Comparison of ENCODE assay signal across 8 cellular contexts in the genomic region with DNA sequence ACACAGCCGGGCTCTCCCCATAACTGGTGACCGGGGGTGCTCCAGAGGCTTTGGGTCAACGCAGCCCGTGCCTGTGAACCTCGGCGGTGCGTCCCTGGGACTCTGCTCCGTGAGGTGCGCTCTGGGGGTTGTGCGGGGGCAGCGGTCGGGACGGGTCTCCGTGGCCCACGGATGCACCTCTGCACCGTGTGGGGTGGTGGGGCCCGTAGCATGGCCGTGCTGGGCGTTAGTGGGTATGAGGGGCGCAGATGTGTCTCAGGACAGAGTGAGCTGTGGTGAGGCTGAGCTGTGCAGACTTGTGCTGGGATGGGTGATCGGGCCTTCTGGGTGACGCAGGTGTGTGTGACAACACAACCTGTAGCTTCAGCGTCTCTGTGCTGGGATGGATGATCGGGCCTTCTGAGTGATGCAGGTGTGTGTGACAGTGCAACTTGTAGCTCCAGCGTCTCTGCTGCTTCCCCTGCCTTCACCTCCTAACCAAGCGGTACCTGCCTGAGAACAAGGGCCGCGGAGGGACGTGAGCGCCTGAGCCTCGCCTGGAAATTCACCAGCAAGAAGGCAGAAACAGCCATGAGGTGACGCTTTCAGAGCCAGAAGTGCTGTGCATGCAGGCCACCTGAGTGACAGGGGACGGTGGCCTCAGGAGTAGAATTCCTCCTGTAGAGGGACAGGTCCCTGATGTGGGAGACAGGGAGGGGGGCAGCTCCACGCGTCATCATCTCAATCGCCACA. TPM values are rescaled to one million over a fixed set of nuclear protein-coding genes. Genes with fewer than 3 reads are reported as not detected.
DNase-seq lines count a peak whose midpoint lies in the region; ATAC-seq and TF ChIP-seq lines count a peak whose summit lies in the region.

No MANE protein-coding gene starts in this region.

- peaks cover 14% of the 10 kb centered on the region for H3K36me3 Mint-ChIP-seq in IgD-negative memory B cell
- H3K36me3 Mint-ChIP-seq in central memory CD8-positive, alpha-beta T cell (ENCODE audit: insufficient read depth) = peaks cover 46% of the 10 kb centered on the region

- peak overlapping the region; percentile 97 to 100 (median 99) for H3K27ac Mint-ChIP-seq in IgD-negative memory B cell
- peak overlapping the region; percentile 99 for H3K27ac Mint-ChIP-seq in central memory CD8-positive, alpha-beta T cell (ENCODE audit: low read depth)

- H2BK12ac ChIP-seq in mesenchymal stem cell (ENCODE audit: low read length in 2 of 2) = no peak overlapping the region

- H3K27ac ChIP-seq in mesenchymal stem cell (ENCODE audit: low read length, poor library complexity, severe bottlenecking) (no peak overlapping the region), uterus (peak overlapping the region; percentile 66 to 77)

- H3K4ac ChIP-seq in mesenchymal stem cell (ENCODE audit: low read depth in 1 of 2, low read length in 2 of 2) = no peak overlapping the region

- H2BK120ac ChIP-seq in mesenchymal stem cell (ENCODE audit: low read depth, low read length) = no peak overlapping the region

- no peak overlapping the region for H2BK5ac ChIP-seq in mesenchymal stem cell (ENCODE audit: low read depth, low read length, poor library complexity, severe bottlenecking)

- H3K4me1 Mint-ChIP-seq in IgD-negative memory B cell = peaks cover 10 to 16% (median 11%) of the 10 kb centered on the region in 3 donors
- peaks cover 14% of the 10 kb centered on the region for H3K4me1 Mint-ChIP-seq in central memory CD8-positive, alpha-beta T cell

- no peak overlapping the region for H4K91ac ChIP-seq in mesenchymal stem cell (ENCODE audit: low read length)

- H3K27me3 Mint-ChIP-seq in IgD-negative memory B cell = no peaks in the 10 kb centered on the region
- no peaks in the 10 kb centered on the region for H3K27me3 Mint-ChIP-seq in central memory CD8-positive, alpha-beta T cell

- H3K9ac ChIP-seq in mesenchymal stem cell (ENCODE audit: low read length) = peak overlapping the region; percentile 92

- H3K4me1 ChIP-seq in mesenchymal stem cell (ENCODE audit: control insufficient read depth, insufficient read depth, low read depth, low read length) (peaks cover 6% of the 10 kb centered on the region), uterus (no peaks in the 10 kb centered on the region)

- H3K4me2 ChIP-seq in mesenchymal stem cell (ENCODE audit: low read length, poor library complexity, severe bottlenecking) = peak overlapping the region; percentile 60

- 56% methylated on average over 34 of the region's 36 CpGs for WGBS in mesenchymal stem cell

- H2AK5ac ChIP-seq in mesenchymal stem cell (ENCODE audit: low read length, severe bottlenecking) = no peak overlapping the region

- H3K4me3 ChIP-seq in mesenchymal stem cell (ENCODE audit: insufficient read depth in 1 of 2, low read depth in 1 of 2, low read length in 2 of 2) (peak overlapping the region; percentile 67 to 86), uterus (peak overlapping the region; percentile 52 to 56)

- H3K27me3 ChIP-seq in mesenchymal stem cell (ENCODE audit: control insufficient read depth in 1 of 2, insufficient read depth in 1 of 2, low read length in 2 of 2) (no peaks in the 10 kb centered on the region), uterus (no peaks in the 10 kb centered on the region)

- no peak for TF ChIP-seq POLR2A in uterus (IDR thresholded peaks at IDR 0.05)

- no peak for DNase-seq in central memory CD8-positive, alpha-beta T cell (ENCODE audit: low spot score in 2 of 2)
- DNase-seq in mesenchymal stem cell (no peak), uterus (no peak), SIG-M5 treated with dmso at 0.1 percent for 504 hours (lab: John Stamatoyannopoulos, UW; ENCODE audit: unreplicated experiment) (no peak)
- no peak for DNase-seq in stimulated activated CD4-positive, alpha-beta T cell treated with anti-CD3 and anti-CD28 coated beads, Interleukin-2, amount 100 ng/mL, for 24 hours

- TF ChIP-seq CTCF in uterus (IDR thresholded peaks at IDR 0.05) = no peak

- peak overlapping the region in 1 of 2 experiments; percentile 91 for H3K23ac ChIP-seq in mesenchymal stem cell (ENCODE audit: low read length in 2 of 2)

- peak overlapping the region in 1 of 2 experiments; percentile 78 for H3K14ac ChIP-seq in mesenchymal stem cell (ENCODE audit: low read length in 2 of 2)

- H3K9me3 ChIP-seq in mesenchymal stem cell (ENCODE audit: control insufficient read depth, low read length) (no peaks in the 10 kb centered on the region), uterus (no peaks in the 10 kb centered on the region)

- H3K18ac ChIP-seq in mesenchymal stem cell (ENCODE audit: low read depth in 1 of 2, low read length in 2 of 2) = peak overlapping the region in 1 of 2 experiments; percentile 11

- H2BK15ac ChIP-seq in mesenchymal stem cell (ENCODE audit: low read depth, poor library complexity, severe bottlenecking) = no peak overlapping the region

- H2AFZ ChIP-seq in mesenchymal stem cell (ENCODE audit: low read depth, low read length) = peak overlapping the region; percentile 56

- peak overlapping the region; percentile 90 to 95 (median 94) for H3K4me3 Mint-ChIP-seq in IgD-negative memory B cell
- H3K4me3 Mint-ChIP-seq in central memory CD8-positive, alpha-beta T cell = peak overlapping the region; percentile 98

- peaks cover 0 to 2% (median 0%) of the 10 kb centered on the region in 3 donors for H3K9me3 Mint-ChIP-seq in IgD-negative memory B cell
- no peaks in the 10 kb centered on the region for H3K9me3 Mint-ChIP-seq in central memory CD8-positive, alpha-beta T cell

- ATAC-seq in GM21381 (IDR thresholded peaks at IDR 0.05; ENCODE audit: unreplicated experiment) (peak; percentile 13), GM19328 (IDR thresholded peaks at IDR 0.05; ENCODE audit: unreplicated experiment) (no peak)
- peak; percentile 21 for ATAC-seq in central memory CD8-positive, alpha-beta T cell (replicated peaks; ENCODE audit: extremely low read depth, poor library complexity, severe bottlenecking)

- H3K36me3 ChIP-seq in mesenchymal stem cell (ENCODE audit: control insufficient read depth in 1 of 2, insufficient read depth in 2 of 2, low read depth in 1 of 2, low read length in 2 of 2) (peaks cover 6 to 19% of the 10 kb centered on the region in 2 experiments), uterus (no peaks in the 10 kb centered on the region)

- intact Hi-C loops in uterus (cut with DNase I; ENCODE audit: low total_unique reads) = no loop called here

- H4K8ac ChIP-seq in mesenchymal stem cell (ENCODE audit: low read length) = no peak overlapping the region

- H3K79me1 ChIP-seq in mesenchymal stem cell (replicated peaks; ENCODE audit: low read length, poor library complexity, severe bottlenecking) = no peaks in the 10 kb centered on the region

RNA-seq across cellular contexts. Expression of a gene that starts 0.6 kb away (rescaled TPM):
- 27.1 TPM for polyA plus RNA-seq in IgD-negative memory B cell
- polyA plus RNA-seq in mesenchymal stem cell (2013, experiment 1 of 2) = 3.8 TPM
- polyA plus RNA-seq in mesenchymal stem cell (2013, experiment 2 of 2) = 3.5 TPM
- total RNA-seq in uterus = 10 to 100 TPM in 3 of 4 donors, 1 to 10 TPM in 1; 9.4 to 39.0 (median 17.0) TPM
